16 cellular contexts compared by ENCODE assay signal in genomic region chr7:80591654-80592053, GRCh38. TPM values are rescaled to one million over a fixed set of nuclear protein-coding genes. Genes with fewer than 3 reads are reported as not detected.
"Had no signal": no experiment of that assay in that cellular context is flagged by ENCODE, and none has a peak within 500 bp of the region (broad histone marks: within the 10 kb centered on the region; RNA-seq: fewer than 3 reads in every experiment).

No MANE protein-coding gene starts in this region.

- H3K4me1 Mint-ChIP-seq: activated CD8-positive, alpha-beta memory T cell treated with anti-CD3 and anti-CD28 coated beads, Interleukin-2, amount 10 ng/mL, durations not matched to agents 7 days and 5 days; activated naive CD4-positive, alpha-beta T cell treated with anti-CD3 and anti-CD28 coated beads, Interleukin-2, amount 10 ng/mL, durations not matched to agents 7 days and 5 days; endodermal cell; neural crest cell had no signal

- FAIRE-seq: astrocyte had no signal

- H3K27ac Mint-ChIP-seq: activated CD4-positive, alpha-beta memory T cell treated with anti-CD3 and anti-CD28 coated beads for 36 hours; activated CD8-positive, alpha-beta memory T cell treated with anti-CD3 and anti-CD28 coated beads, Interleukin-2, amount 10 ng/mL, durations not matched to agents 7 days and 5 days; activated naive CD4-positive, alpha-beta T cell treated with anti-CD3 and anti-CD28 coated beads, Interleukin-2, amount 10 ng/mL, durations not matched to agents 7 days and 5 days; activated T-cell treated with anti-CD3 and anti-CD28 coated beads, Interleukin-2, amount 50 U/mL, for 24 hours; endodermal cell; stimulated activated naive CD8-positive, alpha-beta T cell treated with anti-CD3 and anti-CD28 coated beads, Interleukin-15, Interleukin-2, amounts not matched to agents 100 ng/mL and 50 ng/mL, for 24 hours; type B pancreatic cell had no signal

- ATAC-seq: activated CD8-positive, alpha-beta memory T cell treated with anti-CD3 and anti-CD28 coated beads, Interleukin-2, amount 10 ng/mL, durations not matched to agents 7 days and 5 days; esophagus mucosa; left lobe of liver; sciatic nerve had no signal

- H3K27ac ChIP-seq: dorsolateral prefrontal cortex, VCaP had no signal

- H3K27me3 ChIP-seq: dorsolateral prefrontal cortex had no signal

- H3K27me3 Mint-ChIP-seq: activated CD4-positive, alpha-beta memory T cell treated with anti-CD3 and anti-CD28 coated beads for 36 hours; activated CD8-positive, alpha-beta memory T cell treated with anti-CD3 and anti-CD28 coated beads, Interleukin-2, amount 10 ng/mL, durations not matched to agents 7 days and 5 days; activated naive CD4-positive, alpha-beta T cell treated with anti-CD3 and anti-CD28 coated beads, Interleukin-2, amount 10 ng/mL, durations not matched to agents 7 days and 5 days; activated T-cell treated with anti-CD3 and anti-CD28 coated beads, Interleukin-2, amount 50 U/mL, for 24 hours; stimulated activated naive CD8-positive, alpha-beta T cell treated with anti-CD3 and anti-CD28 coated beads, Interleukin-15, Interleukin-2, amounts not matched to agents 100 ng/mL and 50 ng/mL, for 24 hours; type B pancreatic cell had no signal

- DNase-seq: activated CD4-positive, alpha-beta memory T cell treated with anti-CD3 and anti-CD28 coated beads for 36 hours; activated CD8-positive, alpha-beta memory T cell treated with anti-CD3 and anti-CD28 coated beads, Interleukin-2, amount 10 ng/mL, durations not matched to agents 7 days and 5 days; activated naive CD4-positive, alpha-beta T cell treated with anti-CD3 and anti-CD28 coated beads, Interleukin-2, amount 10 ng/mL, durations not matched to agents 7 days and 5 days; activated T-cell treated with anti-CD3 and anti-CD28 coated beads, Interleukin-2, amount 50 U/mL, for 24 hours; dorsolateral prefrontal cortex; endodermal cell; islet precursor cell; mammary epithelial cell had no signal

- H3K4me3 Mint-ChIP-seq: activated CD4-positive, alpha-beta memory T cell treated with anti-CD3 and anti-CD28 coated beads for 36 hours; activated CD8-positive, alpha-beta memory T cell treated with anti-CD3 and anti-CD28 coated beads, Interleukin-2, amount 10 ng/mL, durations not matched to agents 7 days and 5 days; activated naive CD4-positive, alpha-beta T cell treated with anti-CD3 and anti-CD28 coated beads, Interleukin-2, amount 10 ng/mL, durations not matched to agents 7 days and 5 days; activated T-cell treated with anti-CD3 and anti-CD28 coated beads, Interleukin-2, amount 50 U/mL, for 24 hours; endodermal cell; neural crest cell; stimulated activated naive CD8-positive, alpha-beta T cell treated with anti-CD3 and anti-CD28 coated beads, Interleukin-15, Interleukin-2, amounts not matched to agents 100 ng/mL and 50 ng/mL, for 24 hours; type B pancreatic cell had no signal

- H3K36me3 Mint-ChIP-seq: activated CD4-positive, alpha-beta memory T cell treated with anti-CD3 and anti-CD28 coated beads for 36 hours; activated CD8-positive, alpha-beta memory T cell treated with anti-CD3 and anti-CD28 coated beads, Interleukin-2, amount 10 ng/mL, durations not matched to agents 7 days and 5 days; activated naive CD4-positive, alpha-beta T cell treated with anti-CD3 and anti-CD28 coated beads, Interleukin-2, amount 10 ng/mL, durations not matched to agents 7 days and 5 days; type B pancreatic cell had no signal

- H3K9me3 Mint-ChIP-seq: activated naive CD4-positive, alpha-beta T cell treated with anti-CD3 and anti-CD28 coated beads, Interleukin-2, amount 10 ng/mL, durations not matched to agents 7 days and 5 days; activated T-cell treated with anti-CD3 and anti-CD28 coated beads, Interleukin-2, amount 50 U/mL, for 24 hours; endodermal cell; stimulated activated naive CD8-positive, alpha-beta T cell treated with anti-CD3 and anti-CD28 coated beads, Interleukin-15, Interleukin-2, amounts not matched to agents 100 ng/mL and 50 ng/mL, for 24 hours; type B pancreatic cell had no signal

- H3K4me3 ChIP-seq: dorsolateral prefrontal cortex had no signal

RNA-seq across cellular contexts. Expression of gene CD36, which starts 46.8 kb away (rescaled TPM):
- total RNA-seq: activated CD4-positive, alpha-beta memory T cell treated with anti-CD3 and anti-CD28 coated beads for 36 hours; activated CD8-positive, alpha-beta memory T cell treated with anti-CD3 and anti-CD28 coated beads, Interleukin-2, amount 10 ng/mL, durations not matched to agents 7 days and 5 days had no signal
